Comparison of ENCODE assay signal across 18 cellular contexts in the genomic region with DNA sequence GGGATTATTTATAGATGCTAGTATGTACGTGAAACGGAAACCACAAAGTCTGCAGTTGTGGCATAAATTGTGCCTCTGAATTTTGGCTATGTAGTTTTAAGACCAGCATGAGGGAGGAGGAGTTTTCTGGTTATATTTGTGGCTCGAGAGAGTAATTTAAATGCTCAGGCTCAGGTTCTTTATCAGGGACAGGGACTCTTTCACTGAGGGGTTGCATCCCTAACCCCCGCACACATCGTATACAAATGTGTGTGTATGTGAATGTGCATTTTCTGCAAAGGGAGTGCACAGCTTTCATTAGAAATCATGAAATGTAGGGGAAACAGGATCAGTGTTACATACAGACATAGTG. TPM values are rescaled to one million over a fixed set of nuclear protein-coding genes. Genes with fewer than 3 reads are reported as not detected.
DNase-seq lines count a peak whose midpoint lies in the region; ATAC-seq and TF ChIP-seq lines count a peak whose summit lies in the region.
"Had no signal": no experiment of that assay in that cellular context is flagged by ENCODE, and none has a peak within 500 bp of the region (broad histone marks: within the 10 kb centered on the region; RNA-seq: fewer than 3 reads in every experiment).

No MANE protein-coding gene starts in this region.

- H3K9me3 ChIP-seq in CD4-positive, alpha-beta T cell (ENCODE audit: control insufficient read depth, low read length), result no peaks in the 10 kb centered on the region
- H3K9me3 ChIP-seq in Loucy (ENCODE audit: insufficient read depth, low read depth, low read length), result no peaks in the 10 kb centered on the region
- H3K9me3 ChIP-seq: heart left ventricle had no signal

- CTCF ChIA-PET in CD4-positive, alpha-beta T cell (lab: Charles Lee), result no interaction called here

- H3K36me3 ChIP-seq in Loucy (ENCODE audit: insufficient read depth, low read length), result no peaks in the 10 kb centered on the region
- H3K36me3 ChIP-seq: heart left ventricle had no signal

- peak overlapping the region; percentile 32 for H3K27ac Mint-ChIP-seq in CD4-positive, alpha-beta T cell
- H3K27ac Mint-ChIP-seq in activated T-helper 17 cell treated with anti-CD3 and anti-CD28 coated beads, Interleukin-2, amount 50 U/mL, for 72 hours, result peak overlapping the region; percentile 28
- H3K27ac Mint-ChIP-seq: nephron had no signal

- H3K79me2 ChIP-seq in Loucy (ENCODE audit: insufficient read depth, low read length), result no peaks in the 10 kb centered on the region

- intact Hi-C loops in CD4-positive, alpha-beta T cell (cut with DNase I, micrococcal nuclease), result loop anchor here in 1 of 2 experiments (5.0 kb wide), 1 partner anchor 182 kb away; no protein-coding TSS in a partner anchor

- peak overlapping the region; percentile 65 for H3K4me2 ChIP-seq in Loucy (ENCODE audit: low read depth, low read length, poor library complexity, severe bottlenecking)

- H2AFZ ChIP-seq in Loucy (ENCODE audit: low read length), result no peak overlapping the region

- POLR2A ChIA-PET in CD4-positive, alpha-beta T cell (lab: Charles Lee), result interaction anchor here (1.3 kb wide), 1 partner anchor 9 kb away, joined by 5 read pairs; no protein-coding TSS in a partner anchor

- no peak overlapping the region for H3K27ac ChIP-seq in CD4-positive, alpha-beta T cell (ENCODE audit: low read depth, low read length)
- H3K27ac ChIP-seq: heart left ventricle had no signal

- no peak for TF ChIP-seq CTCF in CD4-positive, alpha-beta T cell (IDR thresholded peaks at IDR 0.05)
- no peak for TF ChIP-seq CTCF in Loucy (conservative IDR thresholded peaks at IDR 0.05; ENCODE audit: low read length)

- peak; percentile 82 for ATAC-seq in CD4-positive, alpha-beta T cell (ENCODE audit: poor library complexity)
- peak; percentile 31 for ATAC-seq in GM18517 (IDR thresholded peaks at IDR 0.05; ENCODE audit: unreplicated experiment)
- no peak for ATAC-seq in activated T-helper 17 cell treated with anti-CD3 and anti-CD28 coated beads, Interleukin-2, amount 50 U/mL, for 72 hours (replicated peaks)
- ATAC-seq in HG02973 (IDR thresholded peaks at IDR 0.05; ENCODE audit: unreplicated experiment), result no peak
- ATAC-seq: heart left ventricle, left colon, right cardiac atrium had no signal

- no peaks in the 10 kb centered on the region for H3K9me2 ChIP-seq in Loucy (replicated peaks; ENCODE audit: low read depth, low read length)

- DNase-seq in CD4-positive, alpha-beta T cell, result no peak
- DNase-seq in NCI-H2029 treated with DMSO at 0.1 percent for 48 hours (lab: John Stamatoyannopoulos, UW), result no peak
- DNase-seq in glomerular visceral epithelial cell (ENCODE audit: extremely low spot score), result no peak
- DNase-seq in HUDEP-2 (lab: John Stamatoyannopoulos, UW; ENCODE audit: unreplicated experiment in 76 of 76), result no peak
- DNase-seq: activated gamma-delta T cell treated with Interleukin-2 at 50 U/mL for 16 hours, GOT3, heart left ventricle, left colon, NCI-H146, NCI-H69, right cardiac atrium had no signal

- H3K27me3 ChIP-seq in CD4-positive, alpha-beta T cell (ENCODE audit: control insufficient read depth, insufficient read depth, low read length), result no peaks in the 10 kb centered on the region
- no peaks in the 10 kb centered on the region for H3K27me3 ChIP-seq in Loucy (ENCODE audit: insufficient read depth, low read length, poor library complexity, severe bottlenecking)
- H3K27me3 ChIP-seq: heart left ventricle had no signal

- peaks cover 48% of the 10 kb centered on the region for H3K36me3 Mint-ChIP-seq in CD4-positive, alpha-beta T cell (ENCODE audit: low read depth)
- H3K36me3 Mint-ChIP-seq in activated T-helper 17 cell treated with anti-CD3 and anti-CD28 coated beads, Interleukin-2, amount 50 U/mL, for 72 hours (ENCODE audit: low read depth), result peaks cover 72% of the 10 kb centered on the region

- H3K27me3 Mint-ChIP-seq in CD4-positive, alpha-beta T cell, result no peaks in the 10 kb centered on the region
- no peaks in the 10 kb centered on the region for H3K27me3 Mint-ChIP-seq in activated T-helper 17 cell treated with anti-CD3 and anti-CD28 coated beads, Interleukin-2, amount 50 U/mL, for 72 hours

- peaks cover 58% of the 10 kb centered on the region for H3K4me1 ChIP-seq in Loucy (ENCODE audit: insufficient read depth, low read length, poor library complexity, severe bottlenecking)

- peak overlapping the region; percentile 48 for H3K4me3 ChIP-seq in Loucy (ENCODE audit: low read length, poor library complexity, severe bottlenecking)
- H3K4me3 ChIP-seq: heart left ventricle had no signal

- no peaks in the 10 kb centered on the region for H4K20me1 ChIP-seq in Loucy (ENCODE audit: insufficient read depth, low read length, poor library complexity, severe bottlenecking)

- no peaks in the 10 kb centered on the region for H3K9me3 Mint-ChIP-seq in CD4-positive, alpha-beta T cell
- no peaks in the 10 kb centered on the region for H3K9me3 Mint-ChIP-seq in activated T-helper 17 cell treated with anti-CD3 and anti-CD28 coated beads, Interleukin-2, amount 50 U/mL, for 72 hours
- H3K9me3 Mint-ChIP-seq: nephron had no signal

- peak overlapping the region; percentile 66 for H3K4me3 Mint-ChIP-seq in CD4-positive, alpha-beta T cell
- peak overlapping the region; percentile 39 for H3K4me3 Mint-ChIP-seq in activated T-helper 17 cell treated with anti-CD3 and anti-CD28 coated beads, Interleukin-2, amount 50 U/mL, for 72 hours
- H3K4me3 Mint-ChIP-seq: nephron had no signal

- peaks cover 71% of the 10 kb centered on the region for H3K4me1 Mint-ChIP-seq in CD4-positive, alpha-beta T cell (ENCODE audit: low read depth)
- H3K4me1 Mint-ChIP-seq in activated T-helper 17 cell treated with anti-CD3 and anti-CD28 coated beads, Interleukin-2, amount 50 U/mL, for 72 hours, result peaks cover 5% of the 10 kb centered on the region

- H3K9ac ChIP-seq in Loucy (ENCODE audit: low read depth, low read length, poor library complexity, severe bottlenecking), result no peak overlapping the region

- no peaks in the 10 kb centered on the region for H3F3A ChIP-seq in Loucy (ENCODE audit: low read depth)

RNA-seq across cellular contexts. Expression of gene GCSAM, which starts 12.6 kb away (rescaled TPM):
- 1 to 10 TPM; 6.5 to 6.8 TPM for total RNA-seq in CD4-positive, alpha-beta T cell
- 10 to 100 TPM; 13.5 to 18.6 TPM for total RNA-seq in activated T-helper 17 cell treated with anti-CD3 and anti-CD28 coated beads, Interleukin-2, amount 50 U/mL, for 72 hours
- total RNA-seq: cardiac septum, SK-MEL-5 had no signal

RNA-seq across cellular contexts. Expression of gene C3orf52, which starts 34.3 kb away (rescaled TPM):
- total RNA-seq in CD4-positive, alpha-beta T cell, result 1 to 10 TPM; 1.6 to 2.7 TPM
- 10 to 100 TPM in 1 of 2 donors, 1 to 10 TPM in 1; 9.9 to 14.5 TPM for total RNA-seq in activated T-helper 17 cell treated with anti-CD3 and anti-CD28 coated beads, Interleukin-2, amount 50 U/mL, for 72 hours

Comparison
In these comparisons a context has a peak if more than half of its experiments do, and no peak if none do; other contexts are left out.
1. ATAC-seq: peak in CD4-positive, alpha-beta T cell (single experiment) and GM18517 (single experiment); none in activated T-helper 17 cell treated with anti-CD3 and anti-CD28 coated beads, Interleukin-2, amount 50 U/mL, for 72 hours (single experiment) and HG02973 (single experiment).